22 cellular contexts compared by ENCODE assay signal in the genomic region with DNA sequence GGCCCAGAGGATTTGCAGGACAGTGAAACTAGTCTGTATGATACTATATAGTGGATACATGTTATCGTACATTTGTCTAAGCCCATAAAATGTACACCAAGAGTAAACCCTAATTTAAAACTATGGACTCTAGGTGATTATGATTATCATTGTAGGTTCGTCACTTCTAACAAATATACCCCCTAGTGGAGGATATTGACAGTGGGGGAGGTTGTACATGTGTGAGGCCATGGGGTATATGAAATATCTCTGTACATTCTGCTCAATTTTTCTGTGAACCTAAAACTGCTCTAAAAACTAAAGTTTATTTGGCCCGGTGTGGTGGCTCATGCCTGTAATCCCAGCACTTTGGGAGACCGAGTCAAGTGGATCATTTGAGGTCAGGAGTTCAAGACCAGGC.
"Had no signal": no experiment of that assay in that cellular context is flagged by ENCODE, and none has a peak within 500 bp of the region (broad histone marks: within the 10 kb centered on the region; RNA-seq: fewer than 3 reads in every experiment).

No MANE protein-coding gene starts in this region.

- H3K4me3 Mint-ChIP-seq: endodermal cell; naive thymus-derived CD8-positive, alpha-beta T cell; stimulated activated memory B cell treated with anti-CD40 and anti-IgM and Interleukin-4, amounts not matched to agents 10 μg/mL and 1 μg/mL and 100 μg/mL, for 72 hours; stimulated activated naive CD8-positive, alpha-beta T cell treated with anti-CD3 and anti-CD28 coated beads, Interleukin-15, Interleukin-2, amounts not matched to agents 100 ng/mL and 50 ng/mL, for 24 hours had no signal

- H3K9me3 ChIP-seq: heart left ventricle, mucosa of descending colon, neutrophil, spleen, tibial artery, upper lobe of right lung, vagina had no signal

- H3K4me1 ChIP-seq: foreskin keratinocyte, heart left ventricle, tibial artery, upper lobe of right lung, vagina had no signal

- H3K27ac ChIP-seq: foreskin keratinocyte, heart left ventricle, neutrophil, spleen, tibial artery, upper lobe of right lung, vagina had no signal

- H3K4me1 Mint-ChIP-seq: stimulated activated memory B cell treated with anti-CD40 and anti-IgM and Interleukin-4, amounts not matched to agents 10 μg/mL and 1 μg/mL and 100 μg/mL, for 72 hours had no signal

- H3K27me3 ChIP-seq: foreskin keratinocyte, heart left ventricle, neutrophil, tibial artery, upper lobe of right lung, vagina had no signal

- H3K36me3 ChIP-seq: heart left ventricle, neutrophil, spleen, tibial artery, upper lobe of right lung, vagina had no signal

- H3K27me3 Mint-ChIP-seq: naive thymus-derived CD8-positive, alpha-beta T cell; stimulated activated memory B cell treated with anti-CD40 and anti-IgM and Interleukin-4, amounts not matched to agents 10 μg/mL and 1 μg/mL and 100 μg/mL, for 72 hours; stimulated activated naive CD8-positive, alpha-beta T cell treated with anti-CD3 and anti-CD28 coated beads, Interleukin-15, Interleukin-2, amounts not matched to agents 100 ng/mL and 50 ng/mL, for 24 hours had no signal

- H3K27ac Mint-ChIP-seq: endodermal cell; naive thymus-derived CD8-positive, alpha-beta T cell; stimulated activated memory B cell treated with anti-CD40 and anti-IgM and Interleukin-4, amounts not matched to agents 10 μg/mL and 1 μg/mL and 100 μg/mL, for 72 hours; stimulated activated naive CD8-positive, alpha-beta T cell treated with anti-CD3 and anti-CD28 coated beads, Interleukin-15, Interleukin-2, amounts not matched to agents 100 ng/mL and 50 ng/mL, for 24 hours had no signal

- H3K4me3 ChIP-seq: heart left ventricle, mucosa of descending colon, spleen, tibial artery, upper lobe of right lung, vagina had no signal

- DNase-seq: dermis blood vessel endothelial cell; effector CD4-positive, alpha-beta T cell; endodermal cell; erythroblast; foreskin keratinocyte; heart left ventricle; hippocampal formation; mammary epithelial cell; mucosa of descending colon; naive thymus-derived CD8-positive, alpha-beta T cell; spleen; stimulated activated CD4-positive, alpha-beta T cell treated with anti-CD3 and anti-CD28 coated beads, Interleukin-15, amount 100 ng/mL, for 24 hours; stimulated activated CD4-positive, alpha-beta T cell treated with anti-CD3 and anti-CD28 coated beads, Interleukin-1b, Interleukin-23, amount 100 ng/mL, for 48 hours; stimulated activated CD4-positive, alpha-beta T cell treated with anti-CD3 and anti-CD28 coated beads, Interleukin-4, amount 100 ng/mL, for 24 hours; tibial artery; upper lobe of right lung had no signal

- ATAC-seq: foreskin keratinocyte; heart left ventricle; left lobe of liver; mucosa of descending colon; naive thymus-derived CD8-positive, alpha-beta T cell; sciatic nerve; stimulated activated memory B cell treated with anti-CD40 and anti-IgM and Interleukin-4, amounts not matched to agents 10 μg/mL and 1 μg/mL and 100 μg/mL, for 72 hours; upper lobe of right lung had no signal

- H3K9me3 Mint-ChIP-seq: endodermal cell; naive thymus-derived CD8-positive, alpha-beta T cell; stimulated activated memory B cell treated with anti-CD40 and anti-IgM and Interleukin-4, amounts not matched to agents 10 μg/mL and 1 μg/mL and 100 μg/mL, for 72 hours; stimulated activated naive CD8-positive, alpha-beta T cell treated with anti-CD3 and anti-CD28 coated beads, Interleukin-15, Interleukin-2, amounts not matched to agents 100 ng/mL and 50 ng/mL, for 24 hours had no signal

- H3K36me3 Mint-ChIP-seq: naive thymus-derived CD8-positive, alpha-beta T cell; stimulated activated memory B cell treated with anti-CD40 and anti-IgM and Interleukin-4, amounts not matched to agents 10 μg/mL and 1 μg/mL and 100 μg/mL, for 72 hours had no signal
